Comparison of ENCODE assay signal across 23 cellular contexts in genomic region chr7:92709912-92710311, GRCh38.
"Had no signal": no experiment of that assay in that cellular context is flagged by ENCODE, and none has a peak within 500 bp of the region (broad histone marks: within the 10 kb centered on the region; RNA-seq: fewer than 3 reads in every experiment).

No MANE protein-coding gene starts in this region.

- H3K27me3 Mint-ChIP-seq: activated CD4-positive, alpha-beta memory T cell treated with anti-CD3 and anti-CD28 coated beads for 36 hours; activated CD4-positive, alpha-beta T cell treated with anti-CD3 and anti-CD28 coated beads, Interleukin-2, amount 10 ng/mL, durations not matched to agents 7 days and 5 days; IgD-negative memory B cell; T-cell had no signal

- H3K27ac ChIP-seq: brain microvascular endothelial cell, SK-N-MC had no signal

- FAIRE-seq: TTC549 had no signal

- H3K4me3 ChIP-seq: SK-N-MC had no signal

- H3K27me3 ChIP-seq: brain microvascular endothelial cell had no signal

- H3K9me3 Mint-ChIP-seq: IgD-negative memory B cell, T-cell had no signal

- H3K4me3 Mint-ChIP-seq: activated CD4-positive, alpha-beta memory T cell treated with anti-CD3 and anti-CD28 coated beads for 36 hours; activated CD4-positive, alpha-beta T cell treated with anti-CD3 and anti-CD28 coated beads, Interleukin-2, amount 10 ng/mL, durations not matched to agents 7 days and 5 days; IgD-negative memory B cell; T-cell had no signal

- ATAC-seq: T-cell had no signal

- DNase-seq: activated CD4-positive, alpha-beta memory T cell treated with anti-CD3 and anti-CD28 coated beads for 36 hours; activated CD4-positive, alpha-beta T cell treated with anti-CD3 and anti-CD28 coated beads, Interleukin-2, amount 10 ng/mL, durations not matched to agents 7 days and 5 days; activated CD4-positive, CD25-positive, alpha-beta regulatory T cell; activated CD8-positive, alpha-beta memory T cell treated with anti-CD3 and anti-CD28 coated beads, Interleukin-2, amount 50 U/mL, for 4 hours; activated naive CD4-positive, alpha-beta T cell treated with anti-CD3 and anti-CD28 coated beads, Interleukin-2, amount 50 U/mL, for 16 hours; activated T-cell treated with anti-CD3 and anti-CD28 coated beads, Interleukin-2, amount 50 U/mL, for 1 hour; brain microvascular endothelial cell; cerebellar nuclear complex; KG1; NCI-H1092; NCI-H1417; NCI-H1930; NCI-H2171 treated with DMSO at 0.1 percent for 48 hours; NCI-H226; NCI-H526; NCI-H82; SIG-M5; T-cell; T-helper 2 cell; T1000 had no signal
